In genomic region chr17:11996722-11997146, GRCh38 we compare ENCODE assay signal across 8 cellular contexts. TPM values are rescaled to one million over a fixed set of nuclear protein-coding genes. Genes with fewer than 3 reads are reported as not detected.
DNase-seq lines count a peak whose midpoint lies in the region; ATAC-seq and TF ChIP-seq lines count a peak whose summit lies in the region.

No MANE protein-coding gene starts in this region.

- H3K4me1 ChIP-seq in KMS-11 (ENCODE audit: low read depth, poor library complexity, severe bottlenecking) (no peaks in the 10 kb centered on the region), endocrine pancreas (ENCODE audit: control insufficient read depth, insufficient read depth, low read length) (no peaks in the 10 kb centered on the region), mesendoderm (ENCODE audit: control insufficient read depth, low read depth, low read length) (peaks cover 2% of the 10 kb centered on the region), thoracic aorta (ENCODE audit: control insufficient read depth in 1 of 2, low read depth in 2 of 2) (peaks cover 0 to 6% of the 10 kb centered on the region in 2 donors)

- H3K36me3 ChIP-seq in H7 (replicated peaks; ENCODE audit: control insufficient read depth, insufficient read depth, low read length), result no peaks in the 10 kb centered on the region
- no peaks in the 10 kb centered on the region for H3K36me3 ChIP-seq in KMS-11 (ENCODE audit: insufficient read depth)
- no peaks in the 10 kb centered on the region for H3K36me3 ChIP-seq in endocrine pancreas (ENCODE audit: control insufficient read depth, insufficient read depth, low read length)
- H3K36me3 ChIP-seq in mesendoderm (ENCODE audit: control insufficient read depth, insufficient read depth, low read length), result no peaks in the 10 kb centered on the region
- H3K36me3 ChIP-seq in thoracic aorta, result no peaks in the 10 kb centered on the region

- H3K79me2 ChIP-seq in KMS-11 (ENCODE audit: insufficient read depth, low read depth) (no peaks in the 10 kb centered on the region), mesendoderm (ENCODE audit: control insufficient read depth, insufficient read depth, low read length) (no peaks in the 10 kb centered on the region)

- no peaks in the 10 kb centered on the region for H3K9me3 Mint-ChIP-seq in T-helper 1 cell treated with Interleukin-12 subunit alpha and Interleukin-12 subunit beta and Interleukin-4 antibody, amounts not matched to agents 30 μg/mL and 1 μg/mL, for 36 hours

- no peak overlapping the region for H2BK15ac ChIP-seq in mesendoderm (replicated peaks; ENCODE audit: low read depth)

- H3K23ac ChIP-seq in mesendoderm (ENCODE audit: low read length), result no peak overlapping the region

- H3K4me3 ChIP-seq in H7 (ENCODE audit: insufficient read depth, low read depth, low read length) (peak overlapping the region; percentile 88), KMS-11 (IDR thresholded peaks at IDR 0.05; ENCODE audit: insufficient read depth, low read depth, low read length) (no peak overlapping the region), endocrine pancreas (ENCODE audit: control insufficient read depth, insufficient read depth, low read length) (peak overlapping the region; percentile 90), mesendoderm (ENCODE audit: low read length) (peak overlapping the region; percentile 55), thoracic aorta (peak overlapping the region; percentile 99)

- peak overlapping the region; percentile 39; the same call in 1 of the 2 replicates for H3K9ac ChIP-seq in KMS-11
- peak overlapping the region; percentile 97 for H3K9ac ChIP-seq in endocrine pancreas (ENCODE audit: control insufficient read depth, insufficient read depth, low read length)
- peak overlapping the region; percentile 88 for H3K9ac ChIP-seq in mesendoderm (ENCODE audit: low read length)

- H2BK120ac ChIP-seq in mesendoderm (ENCODE audit: low read depth, low read length), result peak overlapping the region; percentile 8

- H3K27me3 Mint-ChIP-seq in T-helper 1 cell treated with Interleukin-12 subunit alpha and Interleukin-12 subunit beta and Interleukin-4 antibody, amounts not matched to agents 30 μg/mL and 1 μg/mL, for 36 hours (ENCODE audit: low read depth), result no peaks in the 10 kb centered on the region

- no peaks in the 10 kb centered on the region for H3K9me3 ChIP-seq in endocrine pancreas (ENCODE audit: control insufficient read depth, low read length)
- H3K9me3 ChIP-seq in thoracic aorta, result no peaks in the 10 kb centered on the region

- H4K8ac ChIP-seq in mesendoderm (ENCODE audit: low read depth, low read length), result no peak overlapping the region

- peaks cover 6% of the 10 kb centered on the region for H3K36me3 Mint-ChIP-seq in T-helper 1 cell treated with Interleukin-12 subunit alpha and Interleukin-12 subunit beta and Interleukin-4 antibody, amounts not matched to agents 30 μg/mL and 1 μg/mL, for 36 hours (ENCODE audit: low read depth)

- H3K27me3 ChIP-seq in H7 (ENCODE audit: control insufficient read depth, insufficient read depth, low read length), result no peaks in the 10 kb centered on the region
- H3K27me3 ChIP-seq in KMS-11 (ENCODE audit: insufficient read depth, low read depth), result no peaks in the 10 kb centered on the region
- no peaks in the 10 kb centered on the region for H3K27me3 ChIP-seq in endocrine pancreas (ENCODE audit: control insufficient read depth, insufficient read depth, low read length)
- no peaks in the 10 kb centered on the region for H3K27me3 ChIP-seq in mesendoderm (ENCODE audit: insufficient read depth, low read length, poor library complexity)
- no peaks in the 10 kb centered on the region for H3K27me3 ChIP-seq in thoracic aorta (replicated peaks; ENCODE audit: insufficient read depth)

- H3K27ac Mint-ChIP-seq in T-helper 1 cell treated with Interleukin-12 subunit alpha and Interleukin-12 subunit beta and Interleukin-4 antibody, amounts not matched to agents 30 μg/mL and 1 μg/mL, for 36 hours, result peak overlapping the region; percentile 89

- peaks cover 23% of the 10 kb centered on the region for H3K4me1 Mint-ChIP-seq in T-helper 1 cell treated with Interleukin-12 subunit alpha and Interleukin-12 subunit beta and Interleukin-4 antibody, amounts not matched to agents 30 μg/mL and 1 μg/mL, for 36 hours (ENCODE audit: low read depth)

- no peak overlapping the region for H2AK5ac ChIP-seq in mesendoderm (ENCODE audit: low read length)

- H4K5ac ChIP-seq in mesendoderm (ENCODE audit: low read length), result no peak overlapping the region

- peak overlapping the region; percentile 61 for H3K18ac ChIP-seq in mesendoderm (ENCODE audit: low read length)

- H3K4me2 ChIP-seq in KMS-11, result no peak overlapping the region; the same call in 1 of the 2 replicates
- peak overlapping the region; percentile 87 for H3K4me2 ChIP-seq in mesendoderm (ENCODE audit: low read length)

- peak overlapping the region; percentile 41; the same call in 1 of the 2 replicates for H2AFZ ChIP-seq in KMS-11 (ENCODE audit: low read depth)

- WGBS in mesendoderm (ENCODE audit: extremely low coverage, insufficient coverage, low lambda C conversion rate), result no CpG with 5 or more reads among the region's 14 CpGs

- no peak for ATAC-seq in thoracic aorta (ENCODE audit: insufficient number of reproducible peaks, low FRiP score, low read depth)

- DNase-seq in SKM-1 treated with dmso at 0.1 percent for 144 hours (lab: John Stamatoyannopoulos, UW; ENCODE audit: unreplicated experiment) (peak; percentile 1), SKM-1 (lab: John Stamatoyannopoulos, UW; ENCODE audit: unreplicated experiment) (no peak), H7 (no peak), mesendoderm (peak; percentile 56), thoracic aorta (ENCODE audit: low spot score) (peak; percentile 12)

- H3K27ac ChIP-seq in KMS-11, result peak overlapping the region; percentile 32
- peak overlapping the region; percentile 70 for H3K27ac ChIP-seq in mesendoderm (ENCODE audit: low read depth, low read length)
- peak overlapping the region; percentile 90 to 93 for H3K27ac ChIP-seq in thoracic aorta

- no peak overlapping the region for H2BK5ac ChIP-seq in mesendoderm (ENCODE audit: low read length)

- peak overlapping the region; percentile 77 for H3K4ac ChIP-seq in mesendoderm (ENCODE audit: low read depth, low read length)

- TF ChIP-seq CTCF in KMS-11 (conservative IDR thresholded peaks at IDR 0.05; ENCODE audit: low read depth, low read length) (no peak), thoracic aorta (IDR thresholded peaks at IDR 0.05) (peak; percentile 29)

- no peaks in the 10 kb centered on the region for H4K20me1 ChIP-seq in KMS-11 (ENCODE audit: insufficient read depth)

- H3K4me3 Mint-ChIP-seq in T-helper 1 cell treated with Interleukin-12 subunit alpha and Interleukin-12 subunit beta and Interleukin-4 antibody, amounts not matched to agents 30 μg/mL and 1 μg/mL, for 36 hours, result peak overlapping the region; percentile 90

- peak overlapping the region; percentile 94 for H3K56ac ChIP-seq in mesendoderm (ENCODE audit: low read length)

- H3K79me1 ChIP-seq in mesendoderm (ENCODE audit: low read length), result no peaks in the 10 kb centered on the region

RNA-seq across cellular contexts. Expression of gene ZNF18, which starts 0.5 kb away (rescaled TPM):
- 17.2 and 19.8 TPM in 2 replicates for total RNA-seq in H7 (2014; rRNA removed; shearing (Covaris generic))
- polyA plus RNA-seq in mesendoderm (2013, experiment 1 of 2), result 5.4 TPM
- 5.6 TPM for polyA plus RNA-seq in mesendoderm (2013, experiment 2 of 2)
- 10 to 100 TPM in 1 of 2 donors, 1 to 10 TPM in 1; 4.7 to 15.1 TPM for total RNA-seq in thoracic aorta

RNA-seq across cellular contexts. Expression of gene MAP2K4, which starts 23.9 kb away (rescaled TPM):
- total RNA-seq in H7 (2014; rRNA removed; shearing (Covaris generic)), result 25.6 and 29.0 TPM in 2 replicates
- 23.6 TPM for polyA plus RNA-seq in mesendoderm (2013, experiment 1 of 2)
- 23.7 TPM for polyA plus RNA-seq in mesendoderm (2013, experiment 2 of 2)
- total RNA-seq in thoracic aorta, result 10 to 100 TPM; 16.7 to 38.7 TPM

Comparison
In these comparisons a context has a peak if more than half of its experiments do, and no peak if none do; other contexts are left out.
1. DNase-seq: peak in SKM-1 treated with dmso at 0.1 percent for 144 hours (single experiment), mesendoderm (single experiment) and thoracic aorta (single experiment); none in SKM-1 (single experiment) and H7 (single experiment).
2. H3K27ac ChIP-seq: peak in every context shown above with its lines; median percentile 92 in thoracic aorta; 70 in mesendoderm; 32 in KMS-11.
3. H3K9ac ChIP-seq: peak in every context shown above with its lines; median percentile 97 in endocrine pancreas; 88 in mesendoderm; 39 in KMS-11.